In genomic region chr17:41329279-41329925, GRCh38 we compare ENCODE assay signal across 8 cellular contexts. TPM values are rescaled to one million over a fixed set of nuclear protein-coding genes. Genes with fewer than 3 reads are reported as not detected.
A peak's percentile ranks its signal among the peaks of the same experiment; 100 is the strongest.
DNase-seq lines count a peak whose midpoint lies in the region; ATAC-seq and TF ChIP-seq lines count a peak whose summit lies in the region.

No MANE protein-coding gene starts in this region.

- H3K27ac ChIP-seq in adrenal gland: no peak overlapping the region
- H3K27ac ChIP-seq in hepatocyte: no peak overlapping the region
- H3K27ac ChIP-seq in testis: no peak overlapping the region

- H3K36me3 ChIP-seq in adrenal gland (replicated peaks in 1 of 2) (no peaks in the 10 kb centered on the region), hepatocyte (replicated peaks; ENCODE audit: insufficient read depth, low read depth) (no peaks in the 10 kb centered on the region), testis (ENCODE audit: low read depth, missing control alignments) (no peaks in the 10 kb centered on the region)

- H3K4me1 ChIP-seq in adrenal gland (replicated peaks in 1 of 2) (no peaks in the 10 kb centered on the region), hepatocyte (ENCODE audit: insufficient read depth) (no peaks in the 10 kb centered on the region), testis (no peaks in the 10 kb centered on the region)

- DNase-seq in stimulated activated CD4-positive, alpha-beta T cell treated with anti-CD3 and anti-CD28 coated beads, Interleukin-2, amount 100 ng/mL, for 48 hours: peak; percentile 19 to 28
- DNase-seq in stimulated activated CD4-positive, alpha-beta T cell treated with anti-CD3 and anti-CD28 coated beads, Interleukin-12 subunit alpha, Interleukin-12 subunit beta, amount 100 ng/mL, for 4 hours: no peak
- peak; percentile 18 for DNase-seq in NCI-H2029 treated with DMSO at 0.1 percent for 48 hours (lab: John Stamatoyannopoulos, UW)
- peak; percentile 29 to 73 (median 46) for DNase-seq in adrenal gland
- peak; percentile 72 for DNase-seq in hepatocyte (ENCODE audit: low spot score)
- peak; percentile 68 for DNase-seq in testis
- DNase-seq in central memory CD4-positive, alpha-beta T cell: no peak

- TF ChIP-seq POLR2A in adrenal gland (IDR thresholded peaks at IDR 0.05): no peak
- no peak for TF ChIP-seq POLR2A in testis (IDR thresholded peaks at IDR 0.05)

- no peak for ATAC-seq in HG03139 (IDR thresholded peaks at IDR 0.05; ENCODE audit: unreplicated experiment)

- no peak overlapping the region for H2AFZ ChIP-seq in hepatocyte

- no peaks in the 10 kb centered on the region for H4K20me1 ChIP-seq in hepatocyte (ENCODE audit: insufficient read depth, poor library complexity, severe bottlenecking)

- intact Hi-C loops in adrenal gland (cut with DNase I) (loop anchor here in 1 of 2 donors (10.0 kb wide), 2 partner anchors 325 to 425 kb away; no protein-coding TSS in a partner anchor), testis (cut with DNase I; ENCODE audit: low total_unique reads) (loop anchor here (10.0 kb wide), 1 partner anchor 425 kb away; no protein-coding TSS in a partner anchor)

- no peak overlapping the region for H3K4me2 ChIP-seq in hepatocyte

- peak; percentile 36 to 62 (median 58) for TF ChIP-seq CTCF in adrenal gland (IDR thresholded peaks at IDR 0.05)
- TF ChIP-seq CTCF in hepatocyte (IDR thresholded peaks at IDR 0.05; ENCODE audit: poor library complexity): peak; percentile 61
- peak; percentile 43 to 73 (median 59) for TF ChIP-seq CTCF in testis (IDR thresholded peaks at IDR 0.05)

- H3K4me3 ChIP-seq in adrenal gland (no peak overlapping the region), hepatocyte (no peak overlapping the region), testis (no peak overlapping the region)

- H3K9me3 ChIP-seq in adrenal gland (replicated peaks in 1 of 3) (no peaks in the 10 kb centered on the region), hepatocyte (ENCODE audit: low read depth) (no peaks in the 10 kb centered on the region), testis (no peaks in the 10 kb centered on the region)

- H3K27me3 ChIP-seq in adrenal gland (no peaks in the 10 kb centered on the region), hepatocyte (no peaks in the 10 kb centered on the region), testis (no peaks in the 10 kb centered on the region)

- H3K9me2 ChIP-seq in hepatocyte (replicated peaks; ENCODE audit: insufficient read depth): no peaks in the 10 kb centered on the region

- H3K79me2 ChIP-seq in hepatocyte: no peaks in the 10 kb centered on the region

- 24 to 54% (median 52%) methylated on average over 7 to 13 of the region's 13 CpGs for WGBS in adrenal gland, 4 donors
- 53% methylated on average over 13 of the region's 13 CpGs for WGBS in hepatocyte (ENCODE audit: low lambda C conversion rate, missing lambda C conversion rate)
- 71 to 74% methylated on average over 10 to 13 of the region's 13 CpGs for WGBS in testis, 2 donors

RNA-seq across cellular contexts. Expression of gene KRTAP17-1, which starts 13.9 kb away (rescaled TPM):
- total RNA-seq in adrenal gland (not detected), hepatocyte (not detected in 2 replicates), testis (not detected)
- polyA plus RNA-seq in adrenal gland (not detected), hepatocyte (0.33 TPM in 1 of 2 replicates, not detected in the other), testis (ENCODE audit: insufficient read depth, low read depth, low replicate concordance) (not detected)

RNA-seq across cellular contexts. Expression of gene KRTAP16-1, which starts 20.3 kb away (rescaled TPM):
- total RNA-seq in adrenal gland (not detected), hepatocyte (not detected in 2 replicates), testis (not detected)
- polyA plus RNA-seq in adrenal gland (not detected), hepatocyte (not detected in 2 replicates), testis (ENCODE audit: insufficient read depth, low read depth, low replicate concordance) (not detected)

RNA-seq across cellular contexts. Expression of gene KRT33A, which starts 21.2 kb away (rescaled TPM):
- total RNA-seq in adrenal gland (not detected), hepatocyte (not detected in 2 replicates), testis (1 to 10 TPM in 1 of 2 donors, under 1 TPM in 1; 0.50 to 3.1 TPM)
- polyA plus RNA-seq in adrenal gland (not detected), hepatocyte (not detected in 2 replicates), testis (ENCODE audit: insufficient read depth, low read depth, low replicate concordance) (2.3 TPM)

RNA-seq across cellular contexts. Expression of gene KRTAP29-1, which starts 26.8 kb away (rescaled TPM):
- not detected for total RNA-seq in adrenal gland
- not detected for polyA plus RNA-seq in adrenal gland
- total RNA-seq in hepatocyte: not detected in 2 replicates
- polyA plus RNA-seq in hepatocyte: not detected in 2 replicates
- total RNA-seq in testis: not detected
- polyA plus RNA-seq in testis (ENCODE audit: insufficient read depth, low read depth, low replicate concordance): not detected

RNA-seq across cellular contexts. Expression of gene KRT33B, which starts 40.2 kb away (rescaled TPM):
- total RNA-seq in adrenal gland: not detected
- polyA plus RNA-seq in adrenal gland: not detected
- total RNA-seq in hepatocyte: not detected in 2 replicates
- 0.35 TPM in 1 of 2 replicates, not detected in the other for polyA plus RNA-seq in hepatocyte
- under 1 TPM in 1 of 2 donors, not detected in 1; 0.25 TPM for total RNA-seq in testis
- not detected for polyA plus RNA-seq in testis (ENCODE audit: insufficient read depth, low read depth, low replicate concordance)

Comparison
In these comparisons a context has a peak if more than half of its experiments do, and no peak if none do; other contexts are left out.
1. DNase-seq: peak in stimulated activated CD4-positive, alpha-beta T cell treated with anti-CD3 and anti-CD28 coated beads, Interleukin-2, amount 100 ng/mL, for 48 hours (2 of 2), NCI-H2029 treated with DMSO at 0.1 percent for 48 hours (single experiment), adrenal gland (7 of 7), hepatocyte (single experiment) and testis (single experiment); none in stimulated activated CD4-positive, alpha-beta T cell treated with anti-CD3 and anti-CD28 coated beads, Interleukin-12 subunit alpha, Interleukin-12 subunit beta, amount 100 ng/mL, for 4 hours (single experiment) and central memory CD4-positive, alpha-beta T cell (single experiment).
2. Peak in every context shown above with its lines, with median percentiles within 50 percentile points of each other: CTCF ChIP-seq.